ENCODE assay signal across 8 cellular contexts in the genomic region with DNA sequence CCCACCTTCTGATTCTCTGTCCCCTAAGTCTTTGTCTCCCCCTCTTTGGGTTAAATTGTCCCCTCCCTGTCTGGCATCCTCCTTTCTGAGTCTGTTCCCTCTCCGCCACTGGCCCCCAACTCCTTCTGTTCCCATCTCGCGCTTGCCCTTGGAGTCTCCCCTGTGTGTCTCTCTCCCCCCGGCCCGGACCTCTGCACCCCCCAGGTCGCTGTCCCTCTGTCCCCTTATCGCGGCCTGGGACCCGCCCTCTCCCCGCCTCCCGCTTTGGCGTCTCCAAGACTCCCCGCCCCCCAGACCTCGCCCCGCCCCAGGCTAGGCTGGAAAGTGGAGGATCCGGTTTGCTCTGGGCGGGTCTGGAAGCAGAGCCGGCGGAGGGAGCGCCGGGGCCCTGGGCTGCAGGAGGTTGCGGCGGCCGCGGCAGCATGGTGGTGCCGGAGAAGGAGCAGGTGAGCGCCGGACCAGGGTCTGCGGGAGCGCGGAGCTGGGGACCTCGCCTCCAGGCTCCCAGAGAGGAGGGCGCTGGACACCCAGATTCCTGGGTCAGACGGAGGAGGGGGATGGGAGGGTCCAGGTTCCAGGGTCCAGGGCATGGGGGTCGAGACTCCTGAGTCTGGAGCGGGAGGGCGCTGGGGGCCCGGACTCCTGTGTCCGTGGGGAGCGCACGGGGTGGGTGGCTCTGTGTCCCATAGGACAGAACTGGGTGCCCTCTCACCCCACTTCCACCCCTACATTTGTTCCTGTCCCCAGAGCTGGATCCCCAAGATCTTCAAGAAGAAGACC. TPM values are rescaled to one million over a fixed set of nuclear protein-coding genes. Genes with fewer than 3 reads are reported as not detected.
DNase-seq lines count a peak whose midpoint lies in the region; ATAC-seq, FAIRE-seq and TF ChIP-seq lines count a peak whose summit lies in the region.

A gene (plus strand): TSS at position 348 of the 780 bp plus-strand sequence. CDS start 75 bp downstream, at position 423.

- H3K4me3 ChIP-seq in mammary epithelial cell (replicated peaks in 1 of 3; ENCODE audit: insufficient read depth in 1 of 3, low read depth in 2 of 3, low read length in 3 of 3) (peak within 1 kb of the TSS; percentile 95 to 99 (median 96)), iPS-18c (ENCODE audit: insufficient read depth, low read depth, low read length) (peak within 1 kb of the TSS; percentile 84)

- no peak for FAIRE-seq in D721Med (lab: Jason Lieb, UNC)

- H3K4me1 ChIP-seq in mammary epithelial cell (ENCODE audit: insufficient read depth, low read length), result peaks cover 10% of the 10 kb centered on the region

- peak within 1 kb of the TSS; percentile 27 for H3K27ac ChIP-seq in mammary epithelial cell (ENCODE audit: insufficient read depth, low read depth, low read length)

- TF ChIP-seq CTCF in D721Med (IDR thresholded peaks at IDR 0.05; ENCODE audit: insufficient read depth, missing control alignments), result no peak
- TF ChIP-seq CTCF in mammary epithelial cell (conservative IDR thresholded peaks at IDR 0.05 in 1 of 2, IDR thresholded peaks at IDR 0.05 in 1 of 2; ENCODE audit: extremely low read depth in 1 of 2, insufficient read depth in 1 of 2, low read depth in 1 of 2, low read length in 2 of 2), result no peak

- intact Hi-C loops in mammary epithelial cell (cut with micrococcal nuclease), result no loop called here
- intact Hi-C loops in sciatic nerve (cut with DNase I), result no loop called here

- BruUV-seq in mammary epithelial cell (replicated peaks; lab: Mats Ljungman, UMichigan), result no TSS peak

- in situ Hi-C loops in mammary epithelial cell (cut with MboI; ENCODE audit: low sequenced_read_pairs in 2 of 2), result loop anchor here (10.0 kb wide), 2 partner anchors 47 to 63 kb away; no protein-coding TSS in a partner anchor

- ATAC-seq in sciatic nerve (peak; percentile 96), HG02763 (IDR thresholded peaks at IDR 0.05; ENCODE audit: unreplicated experiment) (no peak), GM21737 (IDR thresholded peaks at IDR 0.05; ENCODE audit: unreplicated experiment) (no peak)

- peak within 1 kb of the TSS; percentile 77 for H3K9ac ChIP-seq in mammary epithelial cell (ENCODE audit: insufficient read depth, low read length)

- no peaks in the 10 kb centered on the region for H4K20me1 ChIP-seq in mammary epithelial cell (ENCODE audit: insufficient read depth, low read length)

- dilution Hi-C loops in mammary epithelial cell (cut with HindIII; ENCODE audit: low sequenced_read_pairs), result no loop called here

- CTCF ChIA-PET in mammary epithelial cell (lab: Charles Lee; ENCODE audit: low non-redundant PET), result no interaction called here

- H3K9me3 ChIP-seq in mammary epithelial cell (replicated peaks; ENCODE audit: insufficient read depth, low read length) (no peaks in the 10 kb centered on the region), iPS-18c (ENCODE audit: control insufficient read depth, insufficient read depth, low read length) (no peaks in the 10 kb centered on the region)

- H3K79me2 ChIP-seq in mammary epithelial cell (ENCODE audit: insufficient read depth, low read length), result peaks cover 15% of the 10 kb centered on the region

- no peaks in the 10 kb centered on the region for H3K27me3 ChIP-seq in mammary epithelial cell (ENCODE audit: insufficient read depth, low read length)

- H2AFZ ChIP-seq in mammary epithelial cell (ENCODE audit: low read depth, low read length), result peak within 1 kb of the TSS; percentile 82

- H3K4me2 ChIP-seq in mammary epithelial cell (ENCODE audit: insufficient read depth, low read depth, low read length), result peak within 1 kb of the TSS; percentile 91

- no peaks in the 10 kb centered on the region for H3K36me3 ChIP-seq in mammary epithelial cell (ENCODE audit: insufficient read depth, low read length)

- DNase-seq in D721Med (ENCODE audit: insufficient read length, low spot score) (peak; percentile 93), MV-4-11 (lab: John Stamatoyannopoulos, UW) (peak; percentile 72), SW 1271 (lab: John Stamatoyannopoulos, UW) (peak; percentile 28 to 65), mammary epithelial cell (peak; percentile 82), sciatic nerve (ENCODE audit: low spot score) (peak; percentile 94)

- 0% methylated on average over 1 of the region's 41 CpGs for WGBS in mammary epithelial cell (ENCODE audit: low coverage, missing lambda C conversion rate)

RNA-seq across cellular contexts. Expression of the gene that starts here (rescaled TPM):
- 10 to 100 TPM; 32.7 to 61.8 TPM for total RNA-seq in mammary epithelial cell
- polyA plus RNA-seq in mammary epithelial cell, result 12.6 TPM
- polyA minus RNA-seq in mammary epithelial cell, result 32.3 TPM
- 32.5 TPM for total RNA-seq in sciatic nerve
